ENCODE assay signal across 1 cellular context in the genomic region with DNA sequence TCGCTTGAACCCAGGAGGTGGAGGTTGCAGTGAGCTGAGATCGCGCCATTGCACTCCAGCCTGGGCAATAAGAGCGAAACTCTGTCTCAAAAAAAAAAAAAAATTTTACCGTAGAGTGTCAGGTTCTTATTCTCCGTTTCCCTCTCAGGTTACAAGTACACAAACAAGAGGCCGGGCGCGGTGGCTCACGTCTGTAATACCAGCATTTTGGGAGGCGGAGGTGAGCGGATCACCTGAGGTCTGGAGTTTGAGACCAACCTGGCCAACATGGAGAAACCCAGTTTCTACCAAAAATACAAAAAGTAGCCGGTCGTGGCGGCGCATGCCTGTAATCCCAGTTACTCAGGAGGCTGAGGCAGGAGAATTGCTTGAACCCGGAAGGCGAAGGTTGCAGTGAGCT.
TF ChIP-seq lines count a peak whose summit lies in the region.

No MANE protein-coding gene starts in this region.

TF ChIP-seq in HepG2, 621 proteins besides CTCF, POLR2A, EP300 and RAD21:
- TF ChIP-seq ELF1 (CRISPR knock-in tag; IDR thresholded peaks at IDR 0.05) (0 out of 2 replicates have a peak, but pooled peaks have one; percentile 29), ZBTB38 (CRISPR knock-in tag; IDR thresholded peaks at IDR 0.05) (peak; percentile 24; the same call in 1 of the 2 replicates)
